In genomic region chr6:155765275-155766194, GRCh38 we compare ENCODE assay signal across 16 cellular contexts.
DNase-seq lines count a peak whose midpoint lies in the region; ATAC-seq, FAIRE-seq and TF ChIP-seq lines count a peak whose summit lies in the region.
"Had no signal": no experiment of that assay in that cellular context is flagged by ENCODE, and none has a peak within 500 bp of the region (broad histone marks: within the 10 kb centered on the region; RNA-seq: fewer than 3 reads in every experiment).

No MANE protein-coding gene starts in this region.

- intact Hi-C loops in upper lobe of right lung (cut with DNase I): no loop called here
- intact Hi-C loops in uterus (cut with DNase I; ENCODE audit: low total_unique reads): no loop called here

- TF ChIP-seq CTCF in LNCAP (IDR thresholded peaks at IDR 0.05): peak; percentile 50
- TF ChIP-seq CTCF in bronchial epithelial cell (IDR thresholded peaks at IDR 0.05; ENCODE audit: insufficient read depth, low read length, severe bottlenecking): no peak
- no peak for TF ChIP-seq CTCF in osteoblast (IDR thresholded peaks at IDR 0.05; ENCODE audit: extremely low read depth, low read depth, low read length)
- TF ChIP-seq CTCF in upper lobe of right lung (IDR thresholded peaks at IDR 0.05): no peak
- no peak for TF ChIP-seq CTCF in uterus (IDR thresholded peaks at IDR 0.05)

- no peak for FAIRE-seq in bronchial epithelial cell (lab: Jason Lieb, UNC)
- FAIRE-seq: GM18507 had no signal

- no peak overlapping the region for H3K4me3 ChIP-seq in bronchial epithelial cell (ENCODE audit: low read depth, low read length)
- peak overlapping the region; percentile 34 for H3K4me3 ChIP-seq in osteoblast (ENCODE audit: insufficient read depth, low read length)
- H3K4me3 ChIP-seq in upper lobe of right lung: no peak overlapping the region
- no peak overlapping the region for H3K4me3 ChIP-seq in uterus
- H3K4me3 ChIP-seq: lower lobe of right lung, tibial artery had no signal

- H3K4me1 ChIP-seq in osteoblast (ENCODE audit: insufficient read depth, low read length): peaks cover 18% of the 10 kb centered on the region
- no peaks in the 10 kb centered on the region for H3K4me1 ChIP-seq in upper lobe of right lung
- no peaks in the 10 kb centered on the region for H3K4me1 ChIP-seq in uterus
- H3K4me1 ChIP-seq: lower lobe of right lung had no signal

- H4K20me1 ChIP-seq in osteoblast (ENCODE audit: insufficient read depth, low read length): no peaks in the 10 kb centered on the region

- H3K27ac ChIP-seq in osteoblast (ENCODE audit: low read depth, low read length) (peak overlapping the region; percentile 81), upper lobe of right lung (no peak overlapping the region), uterus (no peak overlapping the region)
- H3K27ac ChIP-seq: lower lobe of right lung, tibial artery had no signal

- H2AFZ ChIP-seq in osteoblast (ENCODE audit: low read length): peak overlapping the region; percentile 72

- ATAC-seq in upper lobe of right lung: no peak
- ATAC-seq in GM21423 (IDR thresholded peaks at IDR 0.05; ENCODE audit: unreplicated experiment): no peak
- ATAC-seq: activated naive CD4-positive, alpha-beta T cell treated with anti-CD3 and anti-CD28 coated beads, Interleukin-2, amount 50 U/mL, for 72 hours; lower lobe of right lung; naive thymus-derived CD8-positive, alpha-beta T cell had no signal

- H3K27me3 ChIP-seq in bronchial epithelial cell (ENCODE audit: control insufficient read depth, insufficient read depth, low read length) (no peaks in the 10 kb centered on the region), osteoblast (ENCODE audit: insufficient read depth, low read length) (no peaks in the 10 kb centered on the region), upper lobe of right lung (no peaks in the 10 kb centered on the region), uterus (no peaks in the 10 kb centered on the region)
- H3K27me3 ChIP-seq: tibial artery had no signal

- H3K9me3 ChIP-seq in osteoblast (ENCODE audit: low read depth, low read length): no peaks in the 10 kb centered on the region
- H3K9me3 ChIP-seq in upper lobe of right lung: no peaks in the 10 kb centered on the region
- H3K9me3 ChIP-seq in uterus: no peaks in the 10 kb centered on the region
- H3K9me3 ChIP-seq: tibial artery had no signal

- DNase-seq in EL: peak; percentile 75
- DNase-seq in bronchial epithelial cell (ENCODE audit: low read depth): peak; percentile 10
- DNase-seq in osteoblast (ENCODE audit: insufficient read length, low spot score, missing footprints): no peak
- no peak for DNase-seq in upper lobe of right lung
- no peak for DNase-seq in activated CD4-positive, alpha-beta T cell treated with anti-CD3 and anti-CD28 coated beads, Interleukin-2, amount 50 U/mL, for 4 hours
- DNase-seq in uterus: no peak
- DNase-seq: activated CD8-positive, alpha-beta memory T cell treated with anti-CD3 and anti-CD28 coated beads, Interleukin-2, amount 50 U/mL, for 4 hours; lower lobe of right lung; naive thymus-derived CD8-positive, alpha-beta T cell; NCI-H1105; stimulated activated CD8-positive, alpha-beta memory T cell treated with anti-CD3 and anti-CD28 coated beads, Interleukin-4, amount 100 ng/mL, for 48 hours; tibial artery had no signal

- no peaks in the 10 kb centered on the region for H3K36me3 ChIP-seq in bronchial epithelial cell (ENCODE audit: control insufficient read depth, insufficient read depth, low read length)
- H3K36me3 ChIP-seq in osteoblast (ENCODE audit: insufficient read depth, low read length): no peaks in the 10 kb centered on the region
- no peaks in the 10 kb centered on the region for H3K36me3 ChIP-seq in upper lobe of right lung
- no peaks in the 10 kb centered on the region for H3K36me3 ChIP-seq in uterus
- H3K36me3 ChIP-seq: lower lobe of right lung, tibial artery had no signal

- no peaks in the 10 kb centered on the region for H3K79me2 ChIP-seq in osteoblast (ENCODE audit: insufficient read depth, low read length)

- H3K4me2 ChIP-seq in osteoblast (ENCODE audit: insufficient read depth, low read length): peak overlapping the region; percentile 73

- no peak for TF ChIP-seq POLR2A in uterus (IDR thresholded peaks at IDR 0.05)

Comparison
In these comparisons a context has a peak if more than half of its experiments do, and no peak if none do; other contexts are left out.
1. DNase-seq: peak in EL (single experiment) and bronchial epithelial cell (single experiment); none in osteoblast (single experiment), upper lobe of right lung (single experiment), activated CD4-positive, alpha-beta T cell treated with anti-CD3 and anti-CD28 coated beads, Interleukin-2, amount 50 U/mL, for 4 hours (0 of 2) and uterus (0 of 2).